15 cellular contexts compared by ENCODE assay signal in genomic region chr2:231877533-231878456, GRCh38. TPM values are rescaled to one million over a fixed set of nuclear protein-coding genes. Genes with fewer than 3 reads are reported as not detected.
A peak's percentile ranks its signal among the peaks of the same experiment; 100 is the strongest.
DNase-seq lines count a peak whose midpoint lies in the region; FAIRE-seq and TF ChIP-seq lines count a peak whose summit lies in the region.
"Had no signal": no experiment of that assay in that cellular context is flagged by ENCODE, and none has a peak within 500 bp of the region (broad histone marks: within the 10 kb centered on the region; RNA-seq: fewer than 3 reads in every experiment).

No MANE protein-coding gene starts in this region.

- DNase-seq in NCI-H1417 (lab: John Stamatoyannopoulos, UW) (peak in 2 of 3 experiments; percentile 25 to 26), NCI-H1417 treated with DMSO at 0.1 percent for 48 hours (lab: John Stamatoyannopoulos, UW) (no peak), RCC 7860 (ENCODE audit: low spot score) (peak; percentile 31), fibroblast of pulmonary artery (ENCODE audit: low read depth) (peak; percentile 14), testis (peak; percentile 27), NCI-H82 treated with DMSO at 0.1 percent for 48 hours (lab: John Stamatoyannopoulos, UW; ENCODE audit: unreplicated experiment) (no peak), superior temporal gyrus (ENCODE audit: extremely low spot score) (no peak)
- DNase-seq in activated CD4-positive, alpha-beta T cell treated with anti-CD3 and anti-CD28 coated beads, Interleukin-2, amount 10 ng/mL, durations not matched to agents 24 days and 14 days = no peak
- DNase-seq: activated naive CD4-positive, alpha-beta T cell treated with anti-CD3 and anti-CD28 coated beads, Interleukin-2, amount 10 ng/mL, durations not matched to agents 7 days and 5 days; HCEC 1CT had no signal

- no peaks in the 10 kb centered on the region for H3K27me3 ChIP-seq in testis

- no peaks in the 10 kb centered on the region for H3K9me3 Mint-ChIP-seq in activated CD4-positive, alpha-beta T cell treated with anti-CD3 and anti-CD28 coated beads, Interleukin-2, amount 10 ng/mL, durations not matched to agents 24 days and 14 days
- H3K9me3 Mint-ChIP-seq: activated naive CD4-positive, alpha-beta T cell treated with anti-CD3 and anti-CD28 coated beads, Interleukin-2, amount 10 ng/mL, durations not matched to agents 7 days and 5 days; T-helper 1 cell treated with Interleukin-12 subunit alpha and Interleukin-12 subunit beta and Interleukin-4 antibody, amounts not matched to agents 30 μg/mL and 1 μg/mL, for 36 hours had no signal

- no peak overlapping the region for H3K27ac Mint-ChIP-seq in activated CD4-positive, alpha-beta T cell treated with anti-CD3 and anti-CD28 coated beads, Interleukin-2, amount 10 ng/mL, durations not matched to agents 24 days and 14 days
- H3K27ac Mint-ChIP-seq: activated naive CD4-positive, alpha-beta T cell treated with anti-CD3 and anti-CD28 coated beads, Interleukin-2, amount 10 ng/mL, durations not matched to agents 7 days and 5 days; T-helper 1 cell treated with Interleukin-12 subunit alpha and Interleukin-12 subunit beta and Interleukin-4 antibody, amounts not matched to agents 30 μg/mL and 1 μg/mL, for 36 hours had no signal

- no peaks in the 10 kb centered on the region for H3K36me3 Mint-ChIP-seq in activated CD4-positive, alpha-beta T cell treated with anti-CD3 and anti-CD28 coated beads, Interleukin-2, amount 10 ng/mL, durations not matched to agents 24 days and 14 days (ENCODE audit: low read depth)
- H3K36me3 Mint-ChIP-seq: activated naive CD4-positive, alpha-beta T cell treated with anti-CD3 and anti-CD28 coated beads, Interleukin-2, amount 10 ng/mL, durations not matched to agents 7 days and 5 days had no signal

- H3K4me1 Mint-ChIP-seq in activated CD4-positive, alpha-beta T cell treated with anti-CD3 and anti-CD28 coated beads, Interleukin-2, amount 10 ng/mL, durations not matched to agents 24 days and 14 days = no peaks in the 10 kb centered on the region
- H3K4me1 Mint-ChIP-seq: activated naive CD4-positive, alpha-beta T cell treated with anti-CD3 and anti-CD28 coated beads, Interleukin-2, amount 10 ng/mL, durations not matched to agents 7 days and 5 days had no signal

- H3K4me3 Mint-ChIP-seq in activated CD4-positive, alpha-beta T cell treated with anti-CD3 and anti-CD28 coated beads, Interleukin-2, amount 10 ng/mL, durations not matched to agents 24 days and 14 days = no peak overlapping the region
- H3K4me3 Mint-ChIP-seq: activated naive CD4-positive, alpha-beta T cell treated with anti-CD3 and anti-CD28 coated beads, Interleukin-2, amount 10 ng/mL, durations not matched to agents 7 days and 5 days; T-helper 1 cell treated with Interleukin-12 subunit alpha and Interleukin-12 subunit beta and Interleukin-4 antibody, amounts not matched to agents 30 μg/mL and 1 μg/mL, for 36 hours had no signal

- no peak overlapping the region for H3K27ac ChIP-seq in testis
- H3K27ac ChIP-seq: tibial nerve had no signal

- no peaks in the 10 kb centered on the region for H3K36me3 ChIP-seq in testis (ENCODE audit: low read depth, missing control alignments)
- H3K36me3 ChIP-seq: tibial nerve had no signal

- FAIRE-seq in RCC 7860 (lab: Jason Lieb, UNC) = no peak
- FAIRE-seq: A204.1, colon had no signal

- no peak overlapping the region for H3K4me3 ChIP-seq in fibroblast of pulmonary artery (replicated peaks; ENCODE audit: low read depth, low read length)
- no peak overlapping the region for H3K4me3 ChIP-seq in testis
- H3K4me3 ChIP-seq: tibial nerve had no signal

- TF ChIP-seq CTCF in fibroblast of pulmonary artery (IDR thresholded peaks at IDR 0.05; ENCODE audit: low read length, missing control alignments) = no peak
- TF ChIP-seq CTCF in testis (IDR thresholded peaks at IDR 0.05) = no peak

- no peaks in the 10 kb centered on the region for H3K4me1 ChIP-seq in testis
- H3K4me1 ChIP-seq: tibial nerve had no signal

- intact Hi-C loops in testis (cut with DNase I; ENCODE audit: low total_unique reads) = no loop called here
- intact Hi-C loops in activated CD4-positive, alpha-beta T cell treated with anti-CD3 and anti-CD28 coated beads, Interleukin-2, amount 10 ng/mL, durations not matched to agents 24 days and 14 days (cut with micrococcal nuclease) = no loop called here

- no peak for TF ChIP-seq POLR2A in testis (IDR thresholded peaks at IDR 0.05)

- H3K9me3 ChIP-seq in testis = no peaks in the 10 kb centered on the region
- H3K9me3 ChIP-seq: tibial nerve had no signal

- H3K27me3 Mint-ChIP-seq in activated CD4-positive, alpha-beta T cell treated with anti-CD3 and anti-CD28 coated beads, Interleukin-2, amount 10 ng/mL, durations not matched to agents 24 days and 14 days = peaks cover 8% of the 10 kb centered on the region

- WGBS in testis, 2 donors = 86 to 88% methylated on average over 15 of the region's 15 CpGs

RNA-seq across cellular contexts. Expression of gene NPPC, which starts 48.4 kb away (rescaled TPM):
- total RNA-seq in testis = not detected
- 0.78 TPM for polyA plus RNA-seq in testis (ENCODE audit: insufficient read depth, low read depth, low replicate concordance)
- 0.76 and 2.2 TPM in 2 replicates for total RNA-seq in activated CD4-positive, alpha-beta T cell treated with anti-CD3 and anti-CD28 coated beads, Interleukin-2, amount 10 ng/mL, durations not matched to agents 24 days and 14 days
- total RNA-seq: fibroblast of lung, tibial nerve had no signal
- polyA plus RNA-seq: fibroblast of lung had no signal

Comparison
In these comparisons a context has a peak if more than half of its experiments do, and no peak if none do; other contexts are left out.
1. DNase-seq: peak in NCI-H1417 (2 of 3), RCC 7860 (single experiment), fibroblast of pulmonary artery (single experiment) and testis (single experiment); none in NCI-H1417 treated with DMSO at 0.1 percent for 48 hours (single experiment), NCI-H82 treated with DMSO at 0.1 percent for 48 hours (single experiment), activated CD4-positive, alpha-beta T cell treated with anti-CD3 and anti-CD28 coated beads, Interleukin-2, amount 10 ng/mL, durations not matched to agents 24 days and 14 days (single experiment) and superior temporal gyrus (single experiment).